ENCODE assay signal across 2 cellular contexts in the genomic region with DNA sequence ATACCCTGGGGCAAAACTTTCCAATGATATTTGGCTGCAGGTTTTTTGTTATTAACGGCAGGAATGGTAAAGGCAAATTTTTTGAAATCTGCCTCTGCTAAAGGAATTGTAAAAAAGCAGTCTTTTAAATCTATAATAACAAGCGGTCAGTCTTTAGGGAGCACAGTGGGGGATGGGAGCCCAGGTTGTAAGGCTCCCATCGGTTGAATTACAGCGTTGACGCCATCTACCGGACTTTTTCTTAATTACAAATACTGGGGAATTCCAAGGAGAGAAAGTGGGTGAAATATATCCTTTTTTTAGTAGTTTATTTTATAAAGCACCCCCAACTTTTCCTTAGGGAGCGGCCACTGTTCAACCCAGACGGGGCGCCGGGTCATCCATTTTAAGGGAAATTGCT. TPM values are rescaled to one million over a fixed set of nuclear protein-coding genes. Genes with fewer than 3 reads are reported as not detected.
"Had no signal": no experiment of that assay in that cellular context is flagged by ENCODE, and none has a peak within 500 bp of the region (broad histone marks: within the 10 kb centered on the region; RNA-seq: fewer than 3 reads in every experiment).

No MANE protein-coding gene starts in this region.

RNA-seq across cellular contexts. Expression of gene CYP21A2, which starts 16.1 kb away (rescaled TPM):
- total RNA-seq: pulmonary artery endothelial cell, smooth muscle cell had no signal
- polyA plus RNA-seq: smooth muscle cell had no signal
